ENCODE assay signal across 1 cellular context in genomic region chr22:23128269-23129108, GRCh38.
TF ChIP-seq lines count a peak whose summit lies in the region.

No MANE protein-coding gene starts in this region.

TF ChIP-seq in Ishikawa, 13 proteins besides CTCF, POLR2A, EP300 and RAD21 (continued from another document):
- TF ChIP-seq REST (IDR thresholded peaks at IDR 0.05; ENCODE audit: low read depth): no peak
- no peak for TF ChIP-seq MAX (IDR thresholded peaks at IDR 0.05)
- no peak for TF ChIP-seq ZBTB7A (IDR thresholded peaks at IDR 0.05; ENCODE audit: low read depth)
- TF ChIP-seq FOXM1 (IDR thresholded peaks at IDR 0.05; ENCODE audit: borderline replicate concordance, low read depth): no peak
- TF ChIP-seq TCF12 (IDR thresholded peaks at IDR 0.05; ENCODE audit: low read depth): no peak
- TF ChIP-seq EGR1 (IDR thresholded peaks at IDR 0.05): no peak
- TF ChIP-seq CREB1 (IDR thresholded peaks at IDR 0.05; ENCODE audit: low read depth): no peak
